1 cellular context compared by ENCODE assay signal in genomic region chr15:44623178-44623577, GRCh38.
TF ChIP-seq lines count a peak whose summit lies in the region.

No MANE protein-coding gene starts in this region.

TF ChIP-seq in HepG2, 621 proteins besides CTCF, POLR2A, EP300 and RAD21:
- TF ChIP-seq ZKSCAN5 (CRISPR knock-in tag; IDR thresholded peaks at IDR 0.05) (no peak), GMEB2 (CRISPR knock-in tag; IDR thresholded peaks at IDR 0.05; ENCODE audit: low read depth) (no peak)
